ENCODE assay signal across 17 cellular contexts in the genomic region with DNA sequence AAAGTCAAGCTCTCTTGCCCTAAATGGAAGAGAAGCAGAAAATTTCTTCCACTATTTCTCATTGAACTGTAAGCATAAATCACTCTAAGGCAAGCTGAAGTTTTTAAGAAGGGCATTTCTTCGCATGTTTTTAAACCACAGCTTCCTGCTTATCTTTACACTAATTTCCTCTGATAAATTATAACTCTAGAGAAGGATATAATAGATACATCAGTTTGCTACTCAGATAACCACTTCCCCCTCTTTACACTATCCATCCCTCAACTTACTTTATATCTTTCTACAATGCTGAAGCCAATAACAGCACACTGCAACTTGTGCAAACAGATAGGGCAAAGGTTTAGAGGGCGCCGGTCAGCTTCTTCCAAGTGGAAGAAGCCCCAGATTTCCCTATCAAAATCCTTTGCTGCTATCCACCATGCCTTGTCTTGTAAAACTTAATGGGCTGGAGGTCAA. TPM values are rescaled to one million over a fixed set of nuclear protein-coding genes. Genes with fewer than 3 reads are reported as not detected.
A peak's percentile ranks its signal among the peaks of the same experiment; 100 is the strongest.
DNase-seq lines count a peak whose midpoint lies in the region; ATAC-seq, FAIRE-seq and TF ChIP-seq lines count a peak whose summit lies in the region.
"Had no signal": no experiment of that assay in that cellular context is flagged by ENCODE, and none has a peak within 500 bp of the region (broad histone marks: within the 10 kb centered on the region; RNA-seq: fewer than 3 reads in every experiment).

No MANE protein-coding gene starts in this region.

- WGBS in small intestine, 3 donors = 23 to 40% (median 30%) methylated on average over 3 of the region's 3 CpGs

- H4K20me1 ChIP-seq in OCI-LY3 (ENCODE audit: insufficient read depth, low read length) = no peaks in the 10 kb centered on the region

- H3K79me2 ChIP-seq in OCI-LY3 (ENCODE audit: low read length) = no peaks in the 10 kb centered on the region

- DNase-seq in activated CD4-positive, alpha-beta T cell treated with anti-CD3 and anti-CD28 coated beads, Interleukin-2, amount 10 ng/mL, durations not matched to agents 24 days and 14 days = no peak
- DNase-seq in activated CD4-positive, alpha-beta T cell treated with anti-CD3 and anti-CD28 coated beads for 4 hours = no peak
- DNase-seq in activated naive CD8-positive, alpha-beta T cell treated with anti-CD3 and anti-CD28 coated beads, Interleukin-2, amount 10 ng/mL, durations not matched to agents 7 days and 5 days = no peak
- peak; percentile 28 for DNase-seq in small intestine
- DNase-seq in EL = no peak
- DNase-seq in LoVo (ENCODE audit: low spot score) = no peak
- DNase-seq: activated gamma-delta T cell, DMS 273 treated with DMSO at 0.1 percent for 48 hours, NCI-H526 treated with DMSO at 0.1 percent for 48 hours, SJCRH30, uterus had no signal

- H3K27ac ChIP-seq in OCI-LY3 (ENCODE audit: low read length) (peak overlapping the region; percentile 19; the same call in 1 of the 2 replicates), small intestine (ENCODE audit: low read depth in 1 of 2, low read length in 1 of 2) (peak overlapping the region in 1 of 2 donors; percentile 70)
- H3K27ac ChIP-seq: A549, esophagus muscularis mucosa, SJCRH30, uterus had no signal

- no peak for FAIRE-seq in small intestine (lab: Jason Lieb, UNC)
- FAIRE-seq: A549, H1 had no signal

- intact Hi-C loops in activated CD4-positive, alpha-beta T cell treated with anti-CD3 and anti-CD28 coated beads, Interleukin-2, amount 10 ng/mL, durations not matched to agents 24 days and 14 days (cut with micrococcal nuclease) = no loop called here

- ATAC-seq in activated naive CD8-positive, alpha-beta T cell treated with anti-CD3 and anti-CD28 coated beads, Interleukin-2, amount 10 ng/mL, durations not matched to agents 7 days and 5 days (ENCODE audit: low read depth) = no peak
- ATAC-seq in GM21717 (IDR thresholded peaks at IDR 0.05; ENCODE audit: unreplicated experiment) = no peak
- ATAC-seq: A549, WTC11 had no signal

- no peaks in the 10 kb centered on the region for H3K36me3 ChIP-seq in OCI-LY3 (replicated peaks; ENCODE audit: low read depth, low read length)
- H3K36me3 ChIP-seq in small intestine (ENCODE audit: control insufficient read depth in 2 of 2, insufficient read depth in 2 of 2, low read length in 2 of 2) = no peaks in the 10 kb centered on the region
- H3K36me3 ChIP-seq: SJCRH30, uterus had no signal

- H3K4me1 Mint-ChIP-seq in activated CD4-positive, alpha-beta T cell treated with anti-CD3 and anti-CD28 coated beads, Interleukin-2, amount 10 ng/mL, durations not matched to agents 24 days and 14 days = peaks cover 53% of the 10 kb centered on the region
- peaks cover 35% of the 10 kb centered on the region for H3K4me1 Mint-ChIP-seq in activated naive CD8-positive, alpha-beta T cell treated with anti-CD3 and anti-CD28 coated beads, Interleukin-2, amount 10 ng/mL, durations not matched to agents 7 days and 5 days

- H3K9me3 Mint-ChIP-seq in activated CD4-positive, alpha-beta T cell treated with anti-CD3 and anti-CD28 coated beads, Interleukin-2, amount 10 ng/mL, durations not matched to agents 24 days and 14 days = no peaks in the 10 kb centered on the region
- no peaks in the 10 kb centered on the region for H3K9me3 Mint-ChIP-seq in activated naive CD8-positive, alpha-beta T cell treated with anti-CD3 and anti-CD28 coated beads, Interleukin-2, amount 10 ng/mL, durations not matched to agents 7 days and 5 days
- H3K9me3 Mint-ChIP-seq: WTC11 had no signal

- no peak; the same call in 1 of the 2 replicates for TF ChIP-seq CTCF in OCI-LY3 (IDR thresholded peaks at IDR 0.05; ENCODE audit: low read depth, low read length)

- H2AFZ ChIP-seq in OCI-LY3 (ENCODE audit: low read depth, low read length) = no peak overlapping the region

- peak overlapping the region; percentile 47 for H3K4me2 ChIP-seq in OCI-LY3 (ENCODE audit: low read length)
- H3K4me2 ChIP-seq: A549 had no signal

- H3K4me3 Mint-ChIP-seq in activated CD4-positive, alpha-beta T cell treated with anti-CD3 and anti-CD28 coated beads, Interleukin-2, amount 10 ng/mL, durations not matched to agents 24 days and 14 days = peak overlapping the region; percentile 51
- H3K4me3 Mint-ChIP-seq in activated naive CD8-positive, alpha-beta T cell treated with anti-CD3 and anti-CD28 coated beads, Interleukin-2, amount 10 ng/mL, durations not matched to agents 7 days and 5 days = peak overlapping the region; percentile 33
- H3K4me3 Mint-ChIP-seq: WTC11 had no signal

- no peaks in the 10 kb centered on the region for H3K27me3 ChIP-seq in OCI-LY3 (ENCODE audit: low read depth, low read length)
- H3K27me3 ChIP-seq in small intestine (ENCODE audit: control insufficient read depth in 2 of 2, insufficient read depth in 2 of 2, low read length in 2 of 2) = no peaks in the 10 kb centered on the region
- H3K27me3 ChIP-seq: esophagus muscularis mucosa, SJCRH30, uterus had no signal

- H3K4me3 ChIP-seq in OCI-LY3 (ENCODE audit: low read length) (no peak overlapping the region), small intestine (ENCODE audit: low read depth in 1 of 2, low read length in 2 of 2) (no peak overlapping the region)
- H3K4me3 ChIP-seq: A549, esophagus muscularis mucosa, SJCRH30, uterus had no signal

- H3K4me1 ChIP-seq in OCI-LY3 (ENCODE audit: low read length) = peaks cover 66% of the 10 kb centered on the region
- peaks cover 0 to 5% of the 10 kb centered on the region in 2 donors for H3K4me1 ChIP-seq in small intestine (ENCODE audit: control insufficient read depth in 2 of 2, insufficient read depth in 1 of 2, low read depth in 1 of 2, low read length in 1 of 2)

- peaks cover 15% of the 10 kb centered on the region for H3K36me3 Mint-ChIP-seq in activated CD4-positive, alpha-beta T cell treated with anti-CD3 and anti-CD28 coated beads, Interleukin-2, amount 10 ng/mL, durations not matched to agents 24 days and 14 days (ENCODE audit: low read depth)
- peaks cover 13% of the 10 kb centered on the region for H3K36me3 Mint-ChIP-seq in activated naive CD8-positive, alpha-beta T cell treated with anti-CD3 and anti-CD28 coated beads, Interleukin-2, amount 10 ng/mL, durations not matched to agents 7 days and 5 days

- H3K27ac Mint-ChIP-seq in activated CD4-positive, alpha-beta T cell treated with anti-CD3 and anti-CD28 coated beads, Interleukin-2, amount 10 ng/mL, durations not matched to agents 24 days and 14 days = peak overlapping the region; percentile 89
- H3K27ac Mint-ChIP-seq in activated naive CD8-positive, alpha-beta T cell treated with anti-CD3 and anti-CD28 coated beads, Interleukin-2, amount 10 ng/mL, durations not matched to agents 7 days and 5 days = peak overlapping the region; percentile 73
- H3K27ac Mint-ChIP-seq: WTC11 had no signal

- no peaks in the 10 kb centered on the region for H3K27me3 Mint-ChIP-seq in activated CD4-positive, alpha-beta T cell treated with anti-CD3 and anti-CD28 coated beads, Interleukin-2, amount 10 ng/mL, durations not matched to agents 24 days and 14 days
- no peaks in the 10 kb centered on the region for H3K27me3 Mint-ChIP-seq in activated naive CD8-positive, alpha-beta T cell treated with anti-CD3 and anti-CD28 coated beads, Interleukin-2, amount 10 ng/mL, durations not matched to agents 7 days and 5 days

- POLR2A ChIA-PET in activated naive CD8-positive, alpha-beta T cell treated with anti-CD3 and anti-CD28 coated beads, Interleukin-2, amount 10 ng/mL, durations not matched to agents 7 days and 5 days (lab: Charles Lee) = interaction anchor here (0.9 to 1.2 kb wide), 3 partner anchors 15 to 88 kb away, joined by 3 to 5 read pairs (median 5); a partner anchor contains a TSS

- H3K9ac ChIP-seq in OCI-LY3 (ENCODE audit: low read length) = no peak overlapping the region

- H3K9me3 ChIP-seq in OCI-LY3 (ENCODE audit: insufficient read depth, low read length) (no peaks in the 10 kb centered on the region), small intestine (ENCODE audit: control insufficient read depth, low read depth) (no peaks in the 10 kb centered on the region)
- H3K9me3 ChIP-seq: A549, esophagus muscularis mucosa, SJCRH30, uterus had no signal

RNA-seq across cellular contexts. Expression of a gene that starts 49.8 kb away (rescaled TPM):
- total RNA-seq in activated CD4-positive, alpha-beta T cell treated with anti-CD3 and anti-CD28 coated beads, Interleukin-2, amount 10 ng/mL, durations not matched to agents 24 days and 14 days = 8.3 and 12.8 TPM in 2 replicates
- total RNA-seq in activated naive CD8-positive, alpha-beta T cell treated with anti-CD3 and anti-CD28 coated beads, Interleukin-2, amount 10 ng/mL, durations not matched to agents 7 days and 5 days = 10 to 100 TPM; 18.4 to 20.5 TPM
- polyA plus RNA-seq in small intestine = 1 to 10 TPM in 2 of 3 donors, under 1 TPM in 1; 0.27 to 2.5 (median 1.5) TPM
